18 cellular contexts compared by ENCODE assay signal in genomic region chr11:69369210-69369609, GRCh38.
DNase-seq lines count a peak whose midpoint lies in the region; ATAC-seq and TF ChIP-seq lines count a peak whose summit lies in the region.
"Had no signal": no experiment of that assay in that cellular context is flagged by ENCODE, and none has a peak within 500 bp of the region (broad histone marks: within the 10 kb centered on the region; RNA-seq: fewer than 3 reads in every experiment).

No MANE protein-coding gene starts in this region.

- DNase-seq in cardiac septum (ENCODE audit: low spot score) (peak; percentile 26), left cardiac atrium (no peak), IMR-90 (no peak), endodermal cell (peak; percentile 24), 8988T (no peak)
- DNase-seq: DMS 273 treated with DMSO at 0.1 percent for 48 hours, DMS53, DND-41, EL, HFFc6 had no signal

- H2AK9ac ChIP-seq in IMR-90 (replicated peaks; ENCODE audit: low read depth, low read length, poor library complexity) = no peak overlapping the region

- H3K27ac ChIP-seq in IMR-90 (ENCODE audit: insufficient read depth, low read length) (no peak overlapping the region), endodermal cell (ENCODE audit: low read depth, low read length) (no peak overlapping the region)
- H3K27ac ChIP-seq: BLaER1 treated with 17β-estradiol and CSF1 and Interleukin-3, amounts not matched to agents 10 nM and 100 nM had no signal

- H2BK5ac ChIP-seq in IMR-90 (ENCODE audit: low read depth, low read length, poor library complexity, severe bottlenecking) = no peak overlapping the region

- no peak overlapping the region for H2BK15ac ChIP-seq in IMR-90 (ENCODE audit: low read depth, low read length)

- no peaks in the 10 kb centered on the region for H4K20me1 ChIP-seq in IMR-90 (ENCODE audit: insufficient read depth, low read length)
- H4K20me1 ChIP-seq: BLaER1 treated with 17β-estradiol and CSF1 and Interleukin-3, amounts not matched to agents 10 nM and 100 nM had no signal

- H3K4me3 Mint-ChIP-seq in endodermal cell = no peak overlapping the region
- H3K4me3 Mint-ChIP-seq: B cell; CD8-positive, alpha-beta T cell; HFFc6 had no signal

- no peak overlapping the region for H3K9ac ChIP-seq in IMR-90 (ENCODE audit: low read depth, low read length)
- H3K9ac ChIP-seq in endodermal cell (ENCODE audit: extremely low read depth, low read length, poor library complexity, severe bottlenecking) = no peak overlapping the region
- H3K9ac ChIP-seq: BLaER1 treated with 17β-estradiol and CSF1 and Interleukin-3, amounts not matched to agents 10 nM and 100 nM had no signal

- peaks cover 12% of the 10 kb centered on the region; the same call in 1 of the 2 replicates for H3K9me1 ChIP-seq in IMR-90 (ENCODE audit: insufficient read depth, low read length)

- H3K4me1 ChIP-seq in IMR-90 (ENCODE audit: control insufficient read depth, insufficient read depth, low read length) = peaks cover 7% of the 10 kb centered on the region
- H3K4me1 ChIP-seq in endodermal cell (ENCODE audit: control insufficient read depth, insufficient read depth, low read length) = no peaks in the 10 kb centered on the region
- H3K4me1 ChIP-seq: HAP-1 had no signal

- H3K36me3 Mint-ChIP-seq in endodermal cell (ENCODE audit: low read depth) = no peaks in the 10 kb centered on the region
- H3K36me3 Mint-ChIP-seq: CD8-positive, alpha-beta T cell; IgD-negative memory B cell had no signal

- H3K18ac ChIP-seq in IMR-90 (ENCODE audit: low read depth, low read length) = no peak overlapping the region

- H4K91ac ChIP-seq in IMR-90 (ENCODE audit: insufficient read depth, low read depth, low read length) = no peak overlapping the region

- TF ChIP-seq POLR2A in IMR-90 (IDR thresholded peaks at IDR 0.05; ENCODE audit: low read depth, low read length) = no peak

- no peak overlapping the region for H3K4ac ChIP-seq in IMR-90 (ENCODE audit: low read depth, low read length)

- in situ Hi-C loops in IMR-90 (cut with MboI; ENCODE audit: low sequenced_read_pairs) = no loop called here

- no peak overlapping the region for H3K14ac ChIP-seq in IMR-90 (replicated peaks; ENCODE audit: low read depth, low read length)

- no peaks in the 10 kb centered on the region for H3K4me1 Mint-ChIP-seq in endodermal cell
- H3K4me1 Mint-ChIP-seq: B cell had no signal

- H4K8ac ChIP-seq in IMR-90 (ENCODE audit: low read depth in 2 of 2, low read length in 2 of 2) = no peak overlapping the region

- BruUV-seq in IMR-90 (replicated peaks; lab: Mats Ljungman, UMichigan) = no TSS peak

- no peaks in the 10 kb centered on the region for H3K79me1 ChIP-seq in IMR-90 (ENCODE audit: low read depth in 1 of 2, low read length in 2 of 2)

- TF ChIP-seq RAD21 in IMR-90 (IDR thresholded peaks at IDR 0.05; ENCODE audit: low read length) = no peak

- no CpG with 5 or more reads among the region's 5 CpGs for WGBS in IMR-90 (ENCODE audit: extremely low coverage in 2 of 2, insufficient read length in 1 of 2), 2 experiments
- WGBS in endodermal cell (ENCODE audit: insufficient coverage in 1 of 2, insufficient read length in 1 of 2), 2 experiments = 93 to 96% methylated on average over 4 to 5 of the region's 5 CpGs

- H3K27ac Mint-ChIP-seq in endodermal cell = no peak overlapping the region
- H3K27ac Mint-ChIP-seq: B cell; CD8-positive, alpha-beta T cell; HFFc6; IgD-negative memory B cell had no signal

- H3K36me3 ChIP-seq in IMR-90 (ENCODE audit: control insufficient read depth, insufficient read depth, low read length) (no peaks in the 10 kb centered on the region), endodermal cell (ENCODE audit: control insufficient read depth, insufficient read depth, low read length) (no peaks in the 10 kb centered on the region)
- H3K36me3 ChIP-seq: BLaER1 treated with 17β-estradiol and CSF1 and Interleukin-3, amounts not matched to agents 10 nM and 100 nM; HAP-1 had no signal

- H2BK20ac ChIP-seq in IMR-90 (ENCODE audit: low read depth, low read length) = no peak overlapping the region

- H2BK120ac ChIP-seq in IMR-90 (ENCODE audit: low read depth, low read length) = no peak overlapping the region

- POLR2A ChIA-PET in IMR-90 (lab: Charles Lee; ENCODE audit: unreplicated experiment) = no interaction called here

- ATAC-seq in left cardiac atrium (no peak), IMR-90 (ENCODE audit: low read depth) (no peak), GM18868 (IDR thresholded peaks at IDR 0.05; ENCODE audit: unreplicated experiment) (no peak), HG02759 (IDR thresholded peaks at IDR 0.05; ENCODE audit: unreplicated experiment) (no peak)
- ATAC-seq: CD8-positive, alpha-beta T cell; GM12878 had no signal

- H4K5ac ChIP-seq in IMR-90 (ENCODE audit: low read depth, low read length) = no peak overlapping the region

- H3K27me3 Mint-ChIP-seq in endodermal cell (ENCODE audit: insufficient read depth) = peaks cover 9% of the 10 kb centered on the region

- CTCF ChIA-PET in IMR-90 (lab: Yijun Ruan, JAX) = no interaction called here

- H3K4me2 ChIP-seq in IMR-90 (ENCODE audit: low read depth, low read length) = no peak overlapping the region
- H3K4me2 ChIP-seq: BLaER1 treated with 17β-estradiol and CSF1 and Interleukin-3, amounts not matched to agents 10 nM and 100 nM had no signal

- no peak overlapping the region for H3K4me3 ChIP-seq in IMR-90 (ENCODE audit: insufficient read depth, low read depth, low read length)
- H3K4me3 ChIP-seq in endodermal cell (ENCODE audit: low read length) = no peak overlapping the region
- H3K4me3 ChIP-seq: BLaER1 treated with 17β-estradiol and CSF1 and Interleukin-3, amounts not matched to agents 10 nM and 100 nM; GM12878; HAP-1 had no signal

- H3K9me3 ChIP-seq in IMR-90 (ENCODE audit: control insufficient read depth, insufficient read depth, low read length) (peaks cover 10% of the 10 kb centered on the region), endodermal cell (ENCODE audit: control insufficient read depth, low read length) (peaks cover 10% of the 10 kb centered on the region)

- peaks cover 14% of the 10 kb centered on the region for H3K9me3 Mint-ChIP-seq in endodermal cell
- H3K9me3 Mint-ChIP-seq: CD8-positive, alpha-beta T cell had no signal

- peak overlapping the region; percentile 31; the same call in 1 of the 2 replicates for H2AK5ac ChIP-seq in IMR-90 (ENCODE audit: low read depth, low read length)

- H3K23ac ChIP-seq in IMR-90 (ENCODE audit: low read depth, low read length) = no peak overlapping the region

- dilution Hi-C loops in IMR-90 (cut with HindIII; ENCODE audit: low sequenced_read_pairs, unreplicated experiment) = no loop called here

- no peak overlapping the region for H2AFZ ChIP-seq in IMR-90 (replicated peaks; ENCODE audit: low read length, poor library complexity)

- intact Hi-C loops in cardiac septum (cut with DNase I) (no loop called here), left cardiac atrium (cut with DNase I) (no loop called here), IMR-90 (cut with micrococcal nuclease) (no loop called here)

- TF ChIP-seq CTCF in IMR-90 (conservative IDR thresholded peaks at IDR 0.05; ENCODE audit: low read depth, low read length) = no peak
- TF ChIP-seq CTCF in endodermal cell (conservative IDR thresholded peaks at IDR 0.05) = no peak

- H3K56ac ChIP-seq in IMR-90 (ENCODE audit: extremely low read depth, insufficient read depth, low read length) = no peak overlapping the region

- H3K27me3 ChIP-seq in IMR-90 (ENCODE audit: control insufficient read depth, insufficient read depth, low read length) (no peaks in the 10 kb centered on the region), endodermal cell (ENCODE audit: control insufficient read depth, insufficient read depth, low read length, poor library complexity, severe bottlenecking) (no peaks in the 10 kb centered on the region)
- H3K27me3 ChIP-seq: BLaER1 treated with 17β-estradiol and CSF1 and Interleukin-3, amounts not matched to agents 10 nM and 100 nM had no signal

TF ChIP-seq in IMR-90, 13 proteins besides CTCF, POLR2A, EP300 and RAD21:
- no peak for TF ChIP-seq CHD1 (IDR thresholded peaks at IDR 0.05; ENCODE audit: low read depth, low read length)
- no peak for TF ChIP-seq USF2 (IDR thresholded peaks at IDR 0.05; ENCODE audit: low read depth, low read length)
- no peak for TF ChIP-seq MAZ (IDR thresholded peaks at IDR 0.05; ENCODE audit: borderline replicate concordance, low read depth, low read length)
- no peak for TF ChIP-seq CEBPB (IDR thresholded peaks at IDR 0.05; ENCODE audit: low read depth, low read length)
- TF ChIP-seq RCOR1 (IDR thresholded peaks at IDR 0.05; ENCODE audit: insufficient replicate concordance, low read length) = no peak
- no peak for TF ChIP-seq MXI1 (IDR thresholded peaks at IDR 0.05; ENCODE audit: borderline replicate concordance, low read depth, low read length)

Comparison
In these comparisons a context has a peak if more than half of its experiments do, and no peak if none do; other contexts are left out.
1. DNase-seq: peak in cardiac septum (single experiment) and endodermal cell (single experiment); none in left cardiac atrium (single experiment), IMR-90 (single experiment) and 8988T (single experiment).